Comparison of ENCODE assay signal across 1 cellular context in the genomic region with DNA sequence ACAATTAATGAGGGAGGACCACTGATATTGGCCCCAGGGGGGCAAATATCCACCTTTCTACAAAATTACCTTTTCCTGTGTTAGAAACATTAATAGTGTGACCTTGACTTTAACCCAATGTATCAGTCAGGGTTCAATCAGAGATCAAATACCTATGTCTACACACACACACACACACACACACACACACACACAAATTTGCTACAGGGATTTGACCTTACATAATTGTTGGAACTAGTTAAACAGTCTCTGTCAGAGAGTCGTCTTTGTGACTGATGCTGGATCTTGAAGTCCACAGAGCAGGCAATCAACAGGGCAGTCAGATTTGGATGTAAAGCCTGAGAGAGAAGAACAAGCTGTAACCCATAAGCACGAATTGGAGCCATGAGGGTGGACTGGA.
TF ChIP-seq lines count a peak whose summit lies in the region.

No MANE protein-coding gene starts in this region.

TF ChIP-seq in endothelial cell of umbilical vein, 7 proteins besides CTCF, POLR2A, EP300 and RAD21:
- TF ChIP-seq EZH2 (IDR thresholded peaks at IDR 0.05; ENCODE audit: borderline replicate concordance, low read depth, low read length, severe bottlenecking) (no peak), MYC (IDR thresholded peaks at IDR 0.05; ENCODE audit: low read depth, low read length) (no peak), GATA2 (IDR thresholded peaks at IDR 0.05; ENCODE audit: insufficient read depth, insufficient read length, low read depth, low read length) (no peak), JUN (IDR thresholded peaks at IDR 0.05; ENCODE audit: borderline replicate concordance, insufficient read depth, insufficient read length, low read depth) (no peak), POLR2AphosphoS5 (IDR thresholded peaks at IDR 0.05; ENCODE audit: insufficient read depth, low read depth, low read length) (no peak), FOS (IDR thresholded peaks at IDR 0.05; ENCODE audit: borderline replicate concordance, insufficient read depth, low read length) (no peak)
- TF ChIP-seq, protein P1, sequence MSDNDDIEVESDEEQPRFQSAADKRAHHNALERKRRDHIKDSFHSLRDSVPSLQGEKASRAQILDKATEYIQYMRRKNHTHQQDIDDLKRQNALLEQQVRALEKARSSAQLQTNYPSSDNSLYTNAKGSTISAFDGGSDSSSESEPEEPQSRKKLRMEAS (IDR thresholded peaks at IDR 0.05; ENCODE audit: insufficient read depth, insufficient read length), result no peak
